ENCODE assay signal across 14 cellular contexts in the genomic region with DNA sequence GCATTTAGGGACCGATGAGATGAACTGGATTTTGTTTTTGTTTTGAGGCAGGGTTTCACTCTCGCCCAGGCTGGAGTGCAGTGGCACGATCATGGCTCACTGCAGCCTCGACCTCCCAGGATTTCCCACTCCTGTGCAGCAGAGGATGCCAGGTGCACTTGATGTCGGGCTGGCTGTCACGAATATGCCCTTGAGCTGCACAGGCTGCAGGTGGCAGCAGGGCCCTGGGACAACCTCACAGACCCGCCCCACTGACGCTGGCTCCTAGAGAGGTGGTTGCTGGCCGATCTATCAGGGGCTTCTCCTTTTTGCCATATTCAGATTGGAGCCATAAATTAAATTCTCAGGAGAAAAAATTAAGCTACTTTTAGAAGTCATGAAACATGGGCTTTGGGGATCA. TPM values are rescaled to one million over a fixed set of nuclear protein-coding genes. Genes with fewer than 3 reads are reported as not detected.
DNase-seq lines count a peak whose midpoint lies in the region; ATAC-seq, FAIRE-seq and TF ChIP-seq lines count a peak whose summit lies in the region.
"Had no signal": no experiment of that assay in that cellular context is flagged by ENCODE, and none has a peak within 500 bp of the region (broad histone marks: within the 10 kb centered on the region; RNA-seq: fewer than 3 reads in every experiment).

No MANE protein-coding gene starts in this region.

- H3K4me3 Mint-ChIP-seq in HFFc6, result no peak overlapping the region
- H3K4me3 Mint-ChIP-seq: CD4-positive, alpha-beta memory T cell had no signal

- DNase-seq in DMS53 (lab: John Stamatoyannopoulos, UW) (peak; percentile 90), NCI-H187 treated with DMSO at 0.1 percent for 48 hours (lab: John Stamatoyannopoulos, UW) (peak; percentile 38), GM12878 (ENCODE audit: low read depth, low spot score) (no peak), globus pallidus (ENCODE audit: low spot score) (no peak), GOT3 (lab: John Stamatoyannopoulos, UW) (no peak), HFFc6 (no peak)
- no peak for DNase-seq in activated T-cell treated with anti-CD3 and anti-CD28 coated beads, Interleukin-2, amount 50 U/mL, for 48 hours
- DNase-seq: CD4-positive, alpha-beta memory T cell; OCI-M1; stimulated activated CD4-positive, alpha-beta T cell treated with anti-CD3 and anti-CD28 coated beads, Interleukin-1b, Interleukin-23, amount 100 ng/mL, for 48 hours; stimulated activated naive CD4-positive, alpha-beta T cell treated with Interleukin-2 at 50 U/mL for 16 hours had no signal

- no peak overlapping the region for H2AFZ ChIP-seq in GM12878 (ENCODE audit: control insufficient read depth, low read depth, low read length)

- H3K9me3 Mint-ChIP-seq in HFFc6, result peaks cover 4% of the 10 kb centered on the region; the same call in 1 of the 2 replicates

- POLR2A ChIA-PET in GM12878 (lab: Charles Lee), result interaction anchor here (1.0 kb wide), 1 partner anchor 17 kb away, joined by 3 read pairs; no protein-coding TSS in a partner anchor

- H3K4me1 ChIP-seq in GM12878 (ENCODE audit: control insufficient read depth, insufficient read depth, low read length), result peaks cover 4% of the 10 kb centered on the region; the same call in 1 of the 2 replicates
- H3K4me1 ChIP-seq: prostate gland had no signal

- peak; percentile 48; the same call in 2 of the 3 replicates for ATAC-seq in GM12878

- no peaks in the 10 kb centered on the region for H3K9me3 ChIP-seq in GM12878 (replicated peaks; ENCODE audit: control insufficient read depth, insufficient read depth, low read length)
- H3K9me3 ChIP-seq: prostate gland had no signal

- H3K36me3 ChIP-seq in GM12878 (ENCODE audit: control insufficient read depth in 2 of 2, insufficient read depth in 2 of 2, low read length in 1 of 2), result no peaks in the 10 kb centered on the region
- H3K36me3 ChIP-seq: prostate gland had no signal

- H3K4me2 ChIP-seq in GM12878 (ENCODE audit: control insufficient read depth, insufficient read depth), result no peak overlapping the region

- 0 out of 2 replicates have a peak, but pooled peaks have one; percentile 24 for TF ChIP-seq RAD21 in GM12878 (IDR thresholded peaks at IDR 0.05; ENCODE audit: insufficient read depth, low read depth, low read length)

- H3K79me2 ChIP-seq in GM12878 (ENCODE audit: control insufficient read depth, insufficient read depth, low read length), result no peaks in the 10 kb centered on the region

- H3K4me1 Mint-ChIP-seq in HFFc6 (ENCODE audit: low read depth), result peaks cover 16% of the 10 kb centered on the region; the same call in 1 of the 2 replicates

- no peak for TF ChIP-seq EP300 in GM12878 (IDR thresholded peaks at IDR 0.05; ENCODE audit: borderline replicate concordance in 1 of 2, control insufficient read depth in 1 of 2, low read depth in 2 of 2, low read length in 2 of 2)

- intact Hi-C loops in GM12878 (cut with micrococcal nuclease; ENCODE audit: unreplicated experiment), result no loop called here

- BruUV-seq in GM12878 (replicated peaks; lab: Mats Ljungman, UMichigan), result no TSS peak

- H3K9ac ChIP-seq in GM12878 (ENCODE audit: control insufficient read depth, insufficient read depth, low read length), result no peak overlapping the region

- SMC1A ChIA-PET in GM12878 (lab: Charles Lee; ENCODE audit: uncharacterized antibody, unreplicated experiment), result no interaction called here

- RAD21 ChIA-PET in GM12878 (lab: Charles Lee; ENCODE audit: unreplicated experiment), result no interaction called here

- H3K27ac ChIP-seq in 22Rv1, result no peak overlapping the region
- no peak overlapping the region for H3K27ac ChIP-seq in GM12878 (ENCODE audit: control insufficient read depth, insufficient read depth)
- H3K27ac ChIP-seq: prostate gland had no signal

- peaks cover 16% of the 10 kb centered on the region for H3K27me3 Mint-ChIP-seq in HFFc6 (ENCODE audit: insufficient read depth)

- H4K20me1 ChIP-seq in GM12878 (ENCODE audit: control insufficient read depth, insufficient read depth), result no peaks in the 10 kb centered on the region

- 36% methylated on average over 9 of the region's 9 CpGs for WGBS in GM12878 (ENCODE audit: insufficient coverage, insufficient replicate concordance, low lambda C conversion rate, missing lambda C conversion rate)

- in situ Hi-C loops in GM12878 (cut with MboI), result no loop called here

- TF ChIP-seq CTCF in 22Rv1 (IDR thresholded peaks at IDR 0.05) (peak; percentile 47), GM12878 (IDR thresholded peaks at IDR 0.05 in 2 of 3, conservative IDR thresholded peaks at IDR 0.05 in 1 of 3; ENCODE audit: control insufficient read depth in 2 of 3, extremely low read depth in 1 of 3, insufficient read depth in 1 of 3, low read depth in 3 of 3, low read length in 3 of 3) (peak in 1 of 3 experiments; percentile 25; a peak in 1 of 6 replicates), HFFc6 (IDR thresholded peaks at IDR 0.05) (no peak)

- no peak overlapping the region for H3K4me3 ChIP-seq in GM12878
- H3K4me3 ChIP-seq: prostate gland had no signal

- TF ChIP-seq POLR2A in GM12878 (IDR thresholded peaks at IDR 0.05; ENCODE audit: low read depth, low read length), result no peak

- H3K27me3 ChIP-seq in GM12878 (replicated peaks in 1 of 2; ENCODE audit: control insufficient read depth in 2 of 2, insufficient read depth in 2 of 2, low read length in 1 of 2), result no peaks in the 10 kb centered on the region; a peak in 1 of 4 replicates

- peaks cover 18% of the 10 kb centered on the region for H3K36me3 Mint-ChIP-seq in HFFc6 (ENCODE audit: low read depth)
- H3K36me3 Mint-ChIP-seq: CD4-positive, alpha-beta memory T cell had no signal

- no peak overlapping the region for H3K27ac Mint-ChIP-seq in HFFc6

- CTCF ChIA-PET in GM12878 (lab: Yijun Ruan, JAX), result interaction anchor here (0.5 to 0.6 kb wide), 2 partner anchors 307 to 1467 kb away, joined by 3 read pairs; no protein-coding TSS in a partner anchor

- no peak for FAIRE-seq in GM12878 (lab: Jason Lieb, UNC)
- FAIRE-seq: astrocyte had no signal

TF ChIP-seq in GM12878, 131 proteins besides CTCF, POLR2A, EP300 and RAD21 (continues in another document):
- TF ChIP-seq SPI1 (IDR thresholded peaks at IDR 0.05; ENCODE audit: borderline replicate concordance, insufficient read depth, low read depth, low read length) (no peak), BMI1 (IDR thresholded peaks at IDR 0.05; ENCODE audit: borderline replicate concordance) (no peak), MEF2B (IDR thresholded peaks at IDR 0.05; ENCODE audit: partially characterized antibody, poor library complexity, severe bottlenecking) (no peak), CBX5 (IDR thresholded peaks at IDR 0.05; ENCODE audit: low read depth) (no peak), STAT3 (IDR thresholded peaks at IDR 0.05; ENCODE audit: low read depth, low read length) (no peak)
- TF ChIP-seq, protein P1, sequence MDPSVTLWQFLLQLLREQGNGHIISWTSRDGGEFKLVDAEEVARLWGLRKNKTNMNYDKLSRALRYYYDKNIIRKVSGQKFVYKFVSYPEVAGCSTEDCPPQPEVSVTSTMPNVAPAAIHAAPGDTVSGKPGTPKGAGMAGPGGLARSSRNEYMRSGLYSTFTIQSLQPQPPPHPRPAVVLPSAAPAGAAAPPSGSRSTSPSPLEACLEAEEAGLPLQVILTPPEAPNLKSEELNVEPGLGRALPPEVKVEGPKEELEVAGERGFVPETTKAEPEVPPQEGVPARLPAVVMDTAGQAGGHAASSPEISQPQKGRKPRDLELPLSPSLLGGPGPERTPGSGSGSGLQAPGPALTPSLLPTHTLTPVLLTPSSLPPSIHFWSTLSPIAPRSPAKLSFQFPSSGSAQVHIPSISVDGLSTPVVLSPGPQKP (IDR thresholded peaks at IDR 0.05; ENCODE audit: low read depth, low read length), result no peak

RNA-seq across cellular contexts. Expression of a gene that starts 32.2 kb away (rescaled TPM):
- 0.10 and 0.12 TPM in 2 replicates for total RNA-seq in GM12878 (2013; cell fraction: nucleolus; rRNA removed)
- total RNA-seq in GM12878 (2014; rRNA removed) (0.68 and 0.76 TPM in 2 replicates), GM12878 (2014; rRNA removed; fragmentation: Illumina TruSeq; extraction: Trizol) (0.64 and 0.81 TPM in 2 replicates), GM12878 (2021) (1.3 and 2.2 TPM in 2 replicates)
- 1.1 TPM for polyA plus RNA-seq in GM12878 (2011; ENCODE audit: low read depth)
- polyA plus RNA-seq in GM12878 (2011; rRNA removed) (0.73 and 1.1 TPM in 2 replicates), GM12878 (2014; fragmentation: Illumina TruSeq; extraction: Trizol) (0.29 and 0.79 TPM in 2 replicates), GM12878 (2014; fragmentation: Nextera tagmentation; extraction: Ambion mirVana) (under 1 TPM; 0.55 to 0.66 TPM), GM12878 (2014; rRNA removed) (0.76 and 1.2 TPM in 2 replicates), GM12878 (2016; fragmentation: Nextera tagmentation; extraction: Ambion mirVana) (1 to 10 TPM; 2.4 to 2.6 TPM)
- polyA plus RNA-seq in GM12878 (2011; cell fraction: cytosol; rRNA removed), result 0.67 and 1.0 TPM in 2 replicates
- polyA plus RNA-seq in GM12878 (2011; cell fraction: nucleus; rRNA removed), result 0.88 and 1.1 TPM in 2 replicates
- 2.6 and 2.7 TPM in 2 replicates for polyA plus RNA-seq in GM12878 (2012)
- 0.82 and 1.2 TPM in 2 replicates for polyA minus RNA-seq in GM12878 (2011; rRNA and poly(A)+ RNA removed)
- 1.4 and 2.5 TPM in 2 replicates for polyA minus RNA-seq in GM12878 (2011; cell fraction: cytosol; rRNA and poly(A)+ RNA removed)
- polyA minus RNA-seq in GM12878 (2011; cell fraction: nucleus; rRNA and poly(A)+ RNA removed), result 0.10 and 0.36 TPM in 2 replicates
- total RNA-seq in HFFc6 (2021; fragmentation: NEBNext Ultra II Directional; extraction: Animal tissue kit (Norgen Biotek cat#: 25700)), result 10 to 100 TPM; 28.9 to 48.6 (median 43.6) TPM

RNA-seq across cellular contexts. Expression of a gene that starts 36.4 kb away (rescaled TPM):
- 4.6 and 5.2 TPM in 2 replicates for total RNA-seq in GM12878 (2013; cell fraction: nucleolus; rRNA removed)
- total RNA-seq in GM12878 (2014; rRNA removed), result 6.5 TPM in 2 replicates
- 6.6 and 6.8 TPM in 2 replicates for total RNA-seq in GM12878 (2014; rRNA removed; fragmentation: Illumina TruSeq; extraction: Trizol)
- total RNA-seq in GM12878 (2021), result 6.4 and 7.2 TPM in 2 replicates
- 4.4 TPM for polyA plus RNA-seq in GM12878 (2011; ENCODE audit: low read depth)
- polyA plus RNA-seq in GM12878 (2011; rRNA removed), result 11.2 and 12.5 TPM in 2 replicates
- 8.0 and 9.8 TPM in 2 replicates for polyA plus RNA-seq in GM12878 (2011; cell fraction: cytosol; rRNA removed)
- 6.3 and 7.9 TPM in 2 replicates for polyA plus RNA-seq in GM12878 (2011; cell fraction: nucleus; rRNA removed)
- polyA plus RNA-seq in GM12878 (2012), result 4.1 and 5.3 TPM in 2 replicates
- polyA plus RNA-seq in GM12878 (2014; fragmentation: Illumina TruSeq; extraction: Trizol), result 9.4 and 10.9 TPM in 2 replicates
- polyA plus RNA-seq in GM12878 (2014; fragmentation: Nextera tagmentation; extraction: Ambion mirVana), result 1 to 10 TPM; 1.6 to 2.2 TPM
- 5.1 and 6.2 TPM in 2 replicates for polyA plus RNA-seq in GM12878 (2014; rRNA removed)
- polyA plus RNA-seq in GM12878 (2016; fragmentation: Nextera tagmentation; extraction: Ambion mirVana), result 1 to 10 TPM; 3.8 to 5.1 TPM
- 10.6 and 16.6 TPM in 2 replicates for polyA minus RNA-seq in GM12878 (2011; rRNA and poly(A)+ RNA removed)
- 3.9 and 5.9 TPM in 2 replicates for polyA minus RNA-seq in GM12878 (2011; cell fraction: cytosol; rRNA and poly(A)+ RNA removed)
- polyA minus RNA-seq in GM12878 (2011; cell fraction: nucleus; rRNA and poly(A)+ RNA removed), result 1.7 and 3.3 TPM in 2 replicates
- total RNA-seq in HFFc6 (2021; fragmentation: NEBNext Ultra II Directional; extraction: Animal tissue kit (Norgen Biotek cat#: 25700)), result 10 to 100 TPM; 19.9 to 24.9 (median 22.2) TPM

Comparison
In these comparisons a context has a peak if more than half of its experiments do, and no peak if none do; other contexts are left out.
1. DNase-seq: peak in DMS53 (single experiment) and NCI-H187 treated with DMSO at 0.1 percent for 48 hours (single experiment); none in GM12878 (single experiment), globus pallidus (single experiment), activated T-cell treated with anti-CD3 and anti-CD28 coated beads, Interleukin-2, amount 50 U/mL, for 48 hours (0 of 2), GOT3 (single experiment) and HFFc6 (single experiment).
2. RNA of a gene that starts 32.2 kb away (total RNA-seq): 28.9 to 48.6 TPM in HFFc6; 0.10 to 2.2 TPM in GM12878; every median in the first group is over 4 times any median in the second.